Comparison of ENCODE assay signal across 17 cellular contexts in the genomic region with DNA sequence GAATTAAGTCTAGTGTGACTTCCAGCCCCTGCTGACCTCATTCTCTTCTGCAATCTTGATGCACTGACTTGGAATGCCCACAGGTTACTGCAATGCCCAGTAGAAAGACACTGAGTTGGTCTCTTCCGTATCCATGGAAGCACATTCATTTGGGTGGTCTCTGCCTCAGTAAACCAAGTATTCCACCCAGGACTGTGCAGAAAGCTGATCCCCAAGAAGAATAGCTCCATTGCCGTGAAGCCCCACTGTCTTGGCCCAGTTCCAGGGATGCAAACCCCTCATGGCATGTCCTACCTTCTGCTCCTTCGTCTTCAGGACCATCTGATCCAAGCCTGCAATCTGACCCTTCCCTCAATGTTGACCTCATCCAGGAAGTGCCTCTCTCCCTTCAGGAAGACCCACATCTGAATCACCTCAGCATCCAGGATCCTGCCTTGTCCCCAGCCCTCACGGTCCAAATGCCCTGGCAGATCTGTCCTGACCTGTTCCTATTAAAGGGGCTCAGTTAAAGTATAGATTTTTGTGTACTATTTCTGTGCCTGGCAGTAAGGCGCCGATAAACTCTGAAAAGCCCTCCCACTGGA.
DNase-seq lines count a peak whose midpoint lies in the region; ATAC-seq and TF ChIP-seq lines count a peak whose summit lies in the region.
"Had no signal": no experiment of that assay in that cellular context is flagged by ENCODE, and none has a peak within 500 bp of the region (broad histone marks: within the 10 kb centered on the region; RNA-seq: fewer than 3 reads in every experiment).

No MANE protein-coding gene starts in this region.

- peak; percentile 54 for DNase-seq in right atrium auricular region (ENCODE audit: low spot score)
- no peak for DNase-seq in Right ventricle myocardium superior
- peak; percentile 21 for DNase-seq in ecto neural progenitor cell (ENCODE audit: low spot score)
- no peak for DNase-seq in neural progenitor cell (ENCODE audit: low spot score)
- no peak for DNase-seq in T-helper 2 cell treated with Interferon-gamma antibody and Interleukin-4, amounts not matched to agents 5 μg/mL and 100 μg/mL, for 36 hours (ENCODE audit: low spot score)
- no peak for DNase-seq in SK-N-SH
- DNase-seq in prostate gland (ENCODE audit: low spot score), result no peak
- DNase-seq: ACHN; BE2C; C1 segment of cervical spinal cord; Caco-2; CD4-positive, alpha-beta T cell; DMS153; DMS79; GDM1; HCEC 1CT had no signal

- intact Hi-C loops in Right ventricle myocardium superior (cut with DNase I), result no loop called here
- intact Hi-C loops in prostate gland (cut with DNase I), result no loop called here

- H3K27ac Mint-ChIP-seq in neural progenitor cell, result peak overlapping the region; percentile 26
- no peak overlapping the region for H3K27ac Mint-ChIP-seq in T-helper 2 cell treated with Interferon-gamma antibody and Interleukin-4, amounts not matched to agents 5 μg/mL and 100 μg/mL, for 36 hours
- H3K27ac Mint-ChIP-seq: CD4-positive, alpha-beta T cell; GM23338 had no signal

- no peaks in the 10 kb centered on the region for H3K36me3 ChIP-seq in right atrium auricular region
- peaks cover 7% of the 10 kb centered on the region for H3K36me3 ChIP-seq in neural progenitor cell
- H3K36me3 ChIP-seq in SK-N-SH (replicated peaks in 1 of 2; ENCODE audit: control insufficient read depth in 1 of 2, insufficient read depth in 2 of 2, low read length in 1 of 2), result no peaks in the 10 kb centered on the region
- no peaks in the 10 kb centered on the region for H3K36me3 ChIP-seq in prostate gland
- H3K36me3 ChIP-seq: BE2C had no signal

- no peaks in the 10 kb centered on the region for H3K9me2 ChIP-seq in SK-N-SH

- TF ChIP-seq CTCF in right atrium auricular region (IDR thresholded peaks at IDR 0.05) (no peak), neural progenitor cell (IDR thresholded peaks at IDR 0.05) (no peak), SK-N-SH (IDR thresholded peaks at IDR 0.05) (no peak), prostate gland (IDR thresholded peaks at IDR 0.05) (no peak)

- H3K9me3 ChIP-seq in right atrium auricular region, result no peaks in the 10 kb centered on the region
- peaks cover 5% of the 10 kb centered on the region for H3K9me3 ChIP-seq in neural progenitor cell (ENCODE audit: low read depth)
- no peaks in the 10 kb centered on the region for H3K9me3 ChIP-seq in SK-N-SH
- H3K9me3 ChIP-seq in prostate gland, result no peaks in the 10 kb centered on the region
- H3K9me3 ChIP-seq: BE2C, Caco-2 had no signal

- WGBS in SK-N-SH (ENCODE audit: low lambda C conversion rate), result 42% methylated on average over 6 of the region's 6 CpGs
- WGBS in prostate gland, result 76% methylated on average over 6 of the region's 6 CpGs

- H3K4me3 ChIP-seq in right atrium auricular region (no peak overlapping the region), neural progenitor cell (no peak overlapping the region), SK-N-SH (ENCODE audit: low read depth in 2 of 2, low read length in 1 of 2) (no peak overlapping the region), prostate gland (no peak overlapping the region)
- H3K4me3 ChIP-seq: GM23338 had no signal

- H3K36me3 Mint-ChIP-seq in neural progenitor cell, result no peaks in the 10 kb centered on the region
- H3K36me3 Mint-ChIP-seq in T-helper 2 cell treated with Interferon-gamma antibody and Interleukin-4, amounts not matched to agents 5 μg/mL and 100 μg/mL, for 36 hours (ENCODE audit: low read depth), result no peaks in the 10 kb centered on the region

- no peak for TF ChIP-seq RAD21 in SK-N-SH (IDR thresholded peaks at IDR 0.05; ENCODE audit: low read length)

- peaks cover 17% of the 10 kb centered on the region for H3K9me3 Mint-ChIP-seq in neural progenitor cell
- no peaks in the 10 kb centered on the region for H3K9me3 Mint-ChIP-seq in T-helper 2 cell treated with Interferon-gamma antibody and Interleukin-4, amounts not matched to agents 5 μg/mL and 100 μg/mL, for 36 hours
- H3K9me3 Mint-ChIP-seq: GM23338 had no signal

- no peaks in the 10 kb centered on the region for H4K20me1 ChIP-seq in neural progenitor cell (ENCODE audit: low read depth)
- H4K20me1 ChIP-seq in SK-N-SH (ENCODE audit: insufficient read depth), result no peaks in the 10 kb centered on the region

- H3K27ac ChIP-seq in right atrium auricular region (no peak overlapping the region), neural progenitor cell (no peak overlapping the region), SK-N-SH (ENCODE audit: low read depth in 2 of 2, low read length in 1 of 2) (no peak overlapping the region), prostate gland (no peak overlapping the region)

- no peak for TF ChIP-seq EP300 in SK-N-SH (IDR thresholded peaks at IDR 0.05; ENCODE audit: borderline replicate concordance in 1 of 2, low read depth in 1 of 2, low read length in 1 of 2)

- POLR2A ChIA-PET in SK-N-SH (lab: Yijun Ruan, JAX), result no interaction called here

- TF ChIP-seq POLR2A in prostate gland (IDR thresholded peaks at IDR 0.05), result no peak

- ATAC-seq in Right ventricle myocardium superior (ENCODE audit: poor library complexity), result no peak
- ATAC-seq: GM23338 had no signal

- H3K4me2 ChIP-seq in neural progenitor cell, result no peak overlapping the region
- no peak overlapping the region for H3K4me2 ChIP-seq in SK-N-SH
- H3K4me2 ChIP-seq: GM23338 had no signal

- H3K9ac ChIP-seq in neural progenitor cell (no peak overlapping the region), SK-N-SH (no peak overlapping the region)

- H3K4me3 Mint-ChIP-seq in neural progenitor cell, result no peak overlapping the region
- no peak overlapping the region for H3K4me3 Mint-ChIP-seq in T-helper 2 cell treated with Interferon-gamma antibody and Interleukin-4, amounts not matched to agents 5 μg/mL and 100 μg/mL, for 36 hours
- H3K4me3 Mint-ChIP-seq: CD4-positive, alpha-beta T cell; GM23338 had no signal

- H3K79me2 ChIP-seq in neural progenitor cell (ENCODE audit: low read depth) (no peaks in the 10 kb centered on the region), SK-N-SH (ENCODE audit: insufficient read depth) (no peaks in the 10 kb centered on the region)

- CTCF ChIA-PET in SK-N-SH (lab: Yijun Ruan, JAX), result no interaction called here

- H3K27me3 ChIP-seq in right atrium auricular region (no peaks in the 10 kb centered on the region), neural progenitor cell (no peaks in the 10 kb centered on the region), SK-N-SH (ENCODE audit: insufficient read depth) (no peaks in the 10 kb centered on the region; the same call in 1 of the 2 replicates), prostate gland (replicated peaks; ENCODE audit: insufficient read depth) (no peaks in the 10 kb centered on the region)
- H3K27me3 ChIP-seq: BE2C had no signal

- H3F3A ChIP-seq in neural progenitor cell (ENCODE audit: low read depth) (no peaks in the 10 kb centered on the region), SK-N-SH (replicated peaks; ENCODE audit: insufficient read depth) (no peaks in the 10 kb centered on the region)

- H3K4me1 Mint-ChIP-seq in neural progenitor cell, result no peaks in the 10 kb centered on the region
- H3K4me1 Mint-ChIP-seq in T-helper 2 cell treated with Interferon-gamma antibody and Interleukin-4, amounts not matched to agents 5 μg/mL and 100 μg/mL, for 36 hours (ENCODE audit: low read depth), result no peaks in the 10 kb centered on the region
- H3K4me1 Mint-ChIP-seq: GM23338 had no signal

- H2AFZ ChIP-seq in neural progenitor cell (replicated peaks) (no peak overlapping the region), SK-N-SH (ENCODE audit: low read depth) (no peak overlapping the region)
- H2AFZ ChIP-seq: GM23338 had no signal

- H3K27me3 Mint-ChIP-seq in neural progenitor cell (ENCODE audit: insufficient read depth, low read depth), result peaks cover 2% of the 10 kb centered on the region
- H3K27me3 Mint-ChIP-seq in T-helper 2 cell treated with Interferon-gamma antibody and Interleukin-4, amounts not matched to agents 5 μg/mL and 100 μg/mL, for 36 hours (ENCODE audit: low read depth), result no peaks in the 10 kb centered on the region

- H3K4me1 ChIP-seq in right atrium auricular region, result peaks cover 0 to 7% of the 10 kb centered on the region in 2 donors
- H3K4me1 ChIP-seq in neural progenitor cell, result no peaks in the 10 kb centered on the region
- H3K4me1 ChIP-seq in SK-N-SH (ENCODE audit: control insufficient read depth in 1 of 2, insufficient read depth in 2 of 2, low read depth in 1 of 2, low read length in 1 of 2), result no peaks in the 10 kb centered on the region
- no peaks in the 10 kb centered on the region for H3K4me1 ChIP-seq in prostate gland (replicated peaks)
- H3K4me1 ChIP-seq: BE2C, Caco-2 had no signal

TF ChIP-seq in SK-N-SH, 30 proteins besides CTCF, POLR2A, EP300 and RAD21 (continues in another document):
- TF ChIP-seq TCF12 (IDR thresholded peaks at IDR 0.05), result no peak
- TF ChIP-seq POLR2AphosphoS5 (IDR thresholded peaks at IDR 0.05; ENCODE audit: low read depth, low read length), result no peak
- no peak for TF ChIP-seq FOXM1 (IDR thresholded peaks at IDR 0.05; ENCODE audit: low read depth)
- no peak for TF ChIP-seq SMC3 (IDR thresholded peaks at IDR 0.05; ENCODE audit: low read depth, low read length)
- TF ChIP-seq, protein P1, sequence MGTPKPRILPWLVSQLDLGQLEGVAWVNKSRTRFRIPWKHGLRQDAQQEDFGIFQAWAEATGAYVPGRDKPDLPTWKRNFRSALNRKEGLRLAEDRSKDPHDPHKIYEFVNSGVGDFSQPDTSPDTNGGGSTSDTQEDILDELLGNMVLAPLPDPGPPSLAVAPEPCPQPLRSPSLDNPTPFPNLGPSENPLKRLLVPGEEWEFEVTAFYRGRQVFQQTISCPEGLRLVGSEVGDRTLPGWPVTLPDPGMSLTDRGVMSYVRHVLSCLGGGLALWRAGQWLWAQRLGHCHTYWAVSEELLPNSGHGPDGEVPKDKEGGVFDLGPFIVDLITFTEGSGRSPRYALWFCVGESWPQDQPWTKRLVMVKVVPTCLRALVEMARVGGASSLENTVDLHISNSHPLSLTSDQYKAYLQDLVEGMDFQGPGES (IDR thresholded peaks at IDR 0.05; ENCODE audit: low read depth, low read length), result no peak
- TF ChIP-seq, protein P2, sequence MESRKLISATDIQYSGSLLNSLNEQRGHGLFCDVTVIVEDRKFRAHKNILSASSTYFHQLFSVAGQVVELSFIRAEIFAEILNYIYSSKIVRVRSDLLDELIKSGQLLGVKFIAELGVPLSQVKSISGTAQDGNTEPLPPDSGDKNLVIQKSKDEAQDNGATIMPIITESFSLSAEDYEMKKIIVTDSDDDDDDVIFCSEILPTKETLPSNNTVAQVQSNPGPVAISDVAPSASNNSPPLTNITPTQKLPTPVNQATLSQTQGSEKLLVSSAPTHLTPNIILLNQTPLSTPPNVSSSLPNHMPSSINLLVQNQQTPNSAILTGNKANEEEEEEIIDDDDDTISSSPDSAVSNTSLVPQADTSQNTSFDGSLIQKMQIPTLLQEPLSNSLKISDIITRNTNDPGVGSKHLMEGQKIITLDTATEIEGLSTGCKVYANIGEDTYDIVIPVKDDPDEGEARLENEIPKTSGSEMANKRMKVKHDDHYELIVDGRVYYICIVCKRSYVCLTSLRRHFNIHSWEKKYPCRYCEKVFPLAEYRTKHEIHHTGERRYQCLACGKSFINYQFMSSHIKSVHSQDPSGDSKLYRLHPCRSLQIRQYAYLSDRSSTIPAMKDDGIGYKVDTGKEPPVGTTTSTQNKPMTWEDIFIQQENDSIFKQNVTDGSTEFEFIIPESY (IDR thresholded peaks at IDR 0.05; ENCODE audit: borderline replicate concordance, low read depth), result no peak
- no peak for TF ChIP-seq CHD2 (IDR thresholded peaks at IDR 0.05; ENCODE audit: low read length, partially characterized antibody)

Comparison
In these comparisons a context has a peak if more than half of its experiments do, and no peak if none do; other contexts are left out.
1. DNase-seq: peak in right atrium auricular region (single experiment) and ecto neural progenitor cell (single experiment); none in Right ventricle myocardium superior (single experiment), neural progenitor cell (single experiment), T-helper 2 cell treated with Interferon-gamma antibody and Interleukin-4, amounts not matched to agents 5 μg/mL and 100 μg/mL, for 36 hours (single experiment), SK-N-SH (single experiment) and prostate gland (single experiment).